Comparison of ENCODE assay signal across 35 cellular contexts in the genomic region with DNA sequence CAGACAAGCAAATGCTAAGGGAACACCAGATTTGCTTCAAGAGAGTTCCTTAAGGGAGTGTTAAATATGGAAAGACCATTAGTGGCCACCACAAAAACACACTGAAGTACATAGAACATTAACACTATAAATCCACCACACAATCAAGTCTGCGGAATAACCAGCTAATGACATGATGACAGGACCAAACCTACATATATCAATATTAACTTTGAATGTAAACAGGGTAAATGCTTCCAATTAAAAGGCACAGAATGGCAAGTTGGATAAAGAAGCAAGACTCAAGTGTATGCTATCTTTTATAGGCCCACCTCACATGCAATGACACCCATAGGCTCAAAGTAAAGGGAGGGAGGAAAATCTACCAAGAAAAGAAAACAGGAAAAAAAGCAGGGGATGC.
"Had no signal": no experiment of that assay in that cellular context is flagged by ENCODE, and none has a peak within 500 bp of the region (broad histone marks: within the 10 kb centered on the region; RNA-seq: fewer than 3 reads in every experiment).

No MANE protein-coding gene starts in this region.

- H3K4me3 ChIP-seq: MG63 had no signal

- DNase-seq: Karpas-422, Kasumi-1, MG63, MM.1S, MV-4-11, NCI-H1048, NCI-H1092, NCI-H1092 treated with DMSO at 0.1 percent for 48 hours, NCI-H1105, NCI-H1105 treated with DMSO at 0.1 percent for 48 hours, NCI-H1417, NCI-H1417 treated with DMSO at 0.1 percent for 48 hours, NCI-H1436, NCI-H1436 treated with DMSO at 0.1 percent for 48 hours, NCI-H146, NCI-H1694, NCI-H1694 treated with DMSO at 0.1 percent for 48 hours, NCI-H187, NCI-H187 treated with DMSO at 0.1 percent for 48 hours, NCI-H1930, NCI-H2029, NCI-H2029 treated with DMSO at 0.1 percent for 48 hours, NCI-H2081, NCI-H2081 treated with DMSO at 0.1 percent for 48 hours, NCI-H2107, NCI-H2171, NCI-H2171 treated with DMSO at 0.1 percent for 48 hours, NCI-H2227 treated with DMSO at 0.1 percent for 48 hours, NCI-H226, NCI-H345, NCI-H446, NCI-H446 treated with DMSO at 0.1 percent for 48 hours, NCI-H510A, NCI-H510A treated with DMSO at 0.1 percent for 48 hours, NCI-H524 had no signal

- H3K9me3 ChIP-seq: MG63 had no signal

- H3K36me3 ChIP-seq: MG63 had no signal
